Comparison of ENCODE assay signal across 9 cellular contexts in genomic region chr4:133150643-133151300, GRCh38. TPM values are rescaled to one million over a fixed set of nuclear protein-coding genes. Genes with fewer than 3 reads are reported as not detected.
A peak's percentile ranks its signal among the peaks of the same experiment; 100 is the strongest.
DNase-seq lines count a peak whose midpoint lies in the region; TF ChIP-seq lines count a peak whose summit lies in the region.
"Had no signal": no experiment of that assay in that cellular context is flagged by ENCODE, and none has a peak within 500 bp of the region (broad histone marks: within the 10 kb centered on the region; RNA-seq: fewer than 3 reads in every experiment).

No MANE protein-coding gene starts in this region.

- peaks cover 70% of the 10 kb centered on the region for H3K27me3 Mint-ChIP-seq in activated CD4-positive, alpha-beta T cell treated with anti-CD3 and anti-CD28 coated beads, Interleukin-2, amount 10 ng/mL, durations not matched to agents 24 days and 14 days
- H3K27me3 Mint-ChIP-seq in brain, result peaks cover 59% of the 10 kb centered on the region

- H3K4me3 Mint-ChIP-seq in activated CD4-positive, alpha-beta T cell treated with anti-CD3 and anti-CD28 coated beads, Interleukin-2, amount 10 ng/mL, durations not matched to agents 24 days and 14 days, result peak overlapping the region; percentile 37
- peak overlapping the region; percentile 89 to 94 (median 93) for H3K4me3 Mint-ChIP-seq in brain

- H3K27ac Mint-ChIP-seq in activated CD4-positive, alpha-beta T cell treated with anti-CD3 and anti-CD28 coated beads, Interleukin-2, amount 10 ng/mL, durations not matched to agents 24 days and 14 days, result peak overlapping the region; percentile 26
- H3K27ac Mint-ChIP-seq in brain, result peak overlapping the region; percentile 85 to 92 (median 86)

- no peaks in the 10 kb centered on the region for H3K9me3 ChIP-seq in tibial nerve

- peak overlapping the region; percentile 41 to 58 (median 50) for H3K4me3 ChIP-seq in tibial nerve

- no peaks in the 10 kb centered on the region for H3K36me3 ChIP-seq in tibial nerve

- peaks cover 0 to 69% (median 3%) of the 10 kb centered on the region in 4 donors for H3K4me1 ChIP-seq in tibial nerve

- no peak for TF ChIP-seq POLR2A in tibial nerve (IDR thresholded peaks at IDR 0.05)

- H3K27me3 ChIP-seq in layer of hippocampus (ENCODE audit: control insufficient read depth, insufficient read depth, low read length) (peaks cover 2% of the 10 kb centered on the region), tibial nerve (peaks cover 0 to 47% of the 10 kb centered on the region in 2 donors)

- peaks cover 16% of the 10 kb centered on the region for H3K4me1 Mint-ChIP-seq in activated CD4-positive, alpha-beta T cell treated with anti-CD3 and anti-CD28 coated beads, Interleukin-2, amount 10 ng/mL, durations not matched to agents 24 days and 14 days
- H3K4me1 Mint-ChIP-seq in brain, result peaks cover 26% of the 10 kb centered on the region

- H3K27ac ChIP-seq in layer of hippocampus (ENCODE audit: low read depth, low read length), result peak overlapping the region; percentile 87
- peak overlapping the region; percentile 61 to 77 (median 68) for H3K27ac ChIP-seq in tibial nerve

- intact Hi-C loops in activated CD4-positive, alpha-beta T cell treated with anti-CD3 and anti-CD28 coated beads, Interleukin-2, amount 10 ng/mL, durations not matched to agents 24 days and 14 days (cut with micrococcal nuclease), result no loop called here

- WGBS in tibial nerve, 2 donors, result 2 to 3% methylated on average over 23 to 36 of the region's 51 CpGs

- TF ChIP-seq CTCF in brain (conservative IDR thresholded peaks at IDR 0.05) (no peak), tibial nerve (IDR thresholded peaks at IDR 0.05) (no peak)

- peaks cover 13% of the 10 kb centered on the region for H3K9me3 Mint-ChIP-seq in activated CD4-positive, alpha-beta T cell treated with anti-CD3 and anti-CD28 coated beads, Interleukin-2, amount 10 ng/mL, durations not matched to agents 24 days and 14 days
- no peaks in the 10 kb centered on the region for H3K9me3 Mint-ChIP-seq in brain

- no peak for TF ChIP-seq EP300 in tibial nerve (IDR thresholded peaks at IDR 0.05)

- peaks cover 7% of the 10 kb centered on the region for H3K36me3 Mint-ChIP-seq in activated CD4-positive, alpha-beta T cell treated with anti-CD3 and anti-CD28 coated beads, Interleukin-2, amount 10 ng/mL, durations not matched to agents 24 days and 14 days (ENCODE audit: low read depth)
- no peaks in the 10 kb centered on the region for H3K36me3 Mint-ChIP-seq in brain

- peak; percentile 58 for DNase-seq in activated CD4-positive, alpha-beta T cell treated with anti-CD3 and anti-CD28 coated beads, Interleukin-2, amount 10 ng/mL, durations not matched to agents 24 days and 14 days
- no peak for DNase-seq in activated CD4-positive, alpha-beta T cell treated with anti-CD3 and anti-CD28 coated beads for 4 hours
- no peak for DNase-seq in tibial nerve (ENCODE audit: low spot score in 2 of 2)
- DNase-seq in stimulated activated CD4-positive, alpha-beta T cell treated with anti-CD3 and anti-CD28 coated beads, Interleukin-2, amount 100 ng/mL, for 48 hours, result no peak
- no peak for DNase-seq in NOMO-1 treated with dmso at 0.1 percent for 144 hours (lab: John Stamatoyannopoulos, UW; ENCODE audit: unreplicated experiment)
- no peak for DNase-seq in HuH-7.5 (ENCODE audit: low spot score)

RNA-seq across cellular contexts. Expression of gene PCDH10, which starts 1.7 kb away (rescaled TPM):
- 0.07 TPM in 1 of 2 replicates, not detected in the other for total RNA-seq in activated CD4-positive, alpha-beta T cell treated with anti-CD3 and anti-CD28 coated beads, Interleukin-2, amount 10 ng/mL, durations not matched to agents 24 days and 14 days
- polyA plus RNA-seq in brain (ENCODE audit: insufficient read depth, low read depth, low replicate concordance), result 9.5 TPM
- total RNA-seq in tibial nerve, result 10 to 100 TPM in 1 of 4 donors, 1 to 10 TPM in 3; 2.5 to 10.5 (median 3.5) TPM
- total RNA-seq: T-helper 1 cell treated with Interleukin-12 subunit alpha and Interleukin-12 subunit beta and Interleukin-4 antibody, amounts not matched to agents 30 ng/mL and 1 ng/mL, for 36 hours had no signal
